ENCODE assay signal across 8 cellular contexts in the genomic region with DNA sequence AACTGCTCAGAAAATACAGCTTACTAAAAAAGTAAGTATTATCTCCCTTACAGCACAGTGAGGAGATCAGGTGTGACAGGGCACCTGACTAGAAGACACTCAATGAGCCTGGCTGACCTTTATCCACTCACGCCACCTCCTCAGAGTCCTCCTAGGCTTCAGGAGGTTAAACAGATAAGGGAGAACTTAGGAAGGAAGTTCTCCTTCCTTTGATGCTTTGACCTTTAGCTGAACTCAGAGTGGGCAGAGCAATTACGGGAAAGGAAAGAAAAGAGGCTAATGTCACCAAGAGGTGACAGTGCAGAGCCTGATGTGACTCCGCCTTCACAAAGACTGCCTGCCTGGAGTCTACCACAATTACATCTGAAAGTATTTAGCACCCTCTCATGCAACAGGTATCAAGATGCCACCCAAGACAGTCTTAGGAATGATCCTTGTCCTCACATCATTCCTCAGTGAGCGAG. TPM values are rescaled to one million over a fixed set of nuclear protein-coding genes. Genes with fewer than 3 reads are reported as not detected.
DNase-seq lines count a peak whose midpoint lies in the region; ATAC-seq and TF ChIP-seq lines count a peak whose summit lies in the region.

No MANE protein-coding gene starts in this region.

- peak overlapping the region; percentile 76 to 87 for H3K4me3 Mint-ChIP-seq in activated T-cell treated with anti-CD3 and anti-CD28 coated beads, Interleukin-2, amount 50 U/mL, for 72 hours

- H3K9me3 Mint-ChIP-seq in activated T-cell treated with anti-CD3 and anti-CD28 coated beads, Interleukin-2, amount 50 U/mL, for 72 hours, result no peaks in the 10 kb centered on the region

- peak; percentile 18 for DNase-seq in NOMO-1 treated with DMSO at 0.1 percent for 48 hours (lab: John Stamatoyannopoulos, UW; ENCODE audit: unreplicated experiment)
- DNase-seq in NOMO-1 treated with dmso at 0.1 percent for 144 hours (lab: John Stamatoyannopoulos, UW; ENCODE audit: unreplicated experiment), result no peak
- DNase-seq in activated T-cell treated with anti-CD3 and anti-CD28 coated beads, Interleukin-2, amount 50 U/mL, for 72 hours, result peak; percentile 32
- peak; percentile 40 for DNase-seq in stimulated activated CD8-positive, alpha-beta memory T cell treated with anti-CD3 and anti-CD28 coated beads, Interleukin-4, amount 100 ng/mL, for 48 hours
- DNase-seq in suprapubic skin (ENCODE audit: low spot score in 2 of 2), result no peak
- DNase-seq in NCI-H1417 (lab: John Stamatoyannopoulos, UW), result no peak
- DNase-seq in NCI-H526 treated with DMSO at 0.1 percent for 48 hours (lab: John Stamatoyannopoulos, UW), result no peak

- TF ChIP-seq EP300 in suprapubic skin (IDR thresholded peaks at IDR 0.05), result no peak

- H3K4me3 ChIP-seq in suprapubic skin, result no peak overlapping the region

- no peak for TF ChIP-seq CTCF in suprapubic skin (IDR thresholded peaks at IDR 0.05)

- 75% methylated on average over 4 of the region's 4 CpGs for WGBS in suprapubic skin

- peak; percentile 35 for ATAC-seq in HG03108 (IDR thresholded peaks at IDR 0.05; ENCODE audit: unreplicated experiment)
- peak; percentile 14 to 30 for ATAC-seq in activated T-cell treated with anti-CD3 and anti-CD28 coated beads, Interleukin-2, amount 50 U/mL, for 72 hours (replicated peaks in 1 of 2)

- no peak overlapping the region for H3K27ac ChIP-seq in suprapubic skin

- peaks cover 72% of the 10 kb centered on the region for H3K4me1 Mint-ChIP-seq in activated T-cell treated with anti-CD3 and anti-CD28 coated beads, Interleukin-2, amount 50 U/mL, for 72 hours (ENCODE audit: low read depth)

- H3K9me3 ChIP-seq in suprapubic skin, result no peaks in the 10 kb centered on the region

- H3K27me3 ChIP-seq in suprapubic skin, result no peaks in the 10 kb centered on the region

- no peaks in the 10 kb centered on the region for H3K27me3 Mint-ChIP-seq in activated T-cell treated with anti-CD3 and anti-CD28 coated beads, Interleukin-2, amount 50 U/mL, for 72 hours (ENCODE audit: low read depth)

- no peak for TF ChIP-seq POLR2A in suprapubic skin (IDR thresholded peaks at IDR 0.05)

- H3K4me1 ChIP-seq in suprapubic skin, result peaks cover 35% of the 10 kb centered on the region

- H3K27ac Mint-ChIP-seq in activated T-cell treated with anti-CD3 and anti-CD28 coated beads, Interleukin-2, amount 50 U/mL, for 72 hours, result peak overlapping the region; percentile 92

- peaks cover 0 to 2% of the 10 kb centered on the region in 2 donors for H3K36me3 Mint-ChIP-seq in activated T-cell treated with anti-CD3 and anti-CD28 coated beads, Interleukin-2, amount 50 U/mL, for 72 hours (ENCODE audit: insufficient read depth in 2 of 2)

- H3K36me3 ChIP-seq in suprapubic skin, result no peaks in the 10 kb centered on the region

RNA-seq across cellular contexts. Expression of a gene that starts 36.7 kb away (rescaled TPM):
- total RNA-seq in activated T-cell treated with anti-CD3 and anti-CD28 coated beads, Interleukin-2, amount 50 U/mL, for 72 hours, result 10 to 100 TPM; 25.2 to 26.6 TPM
- 10 to 100 TPM; 17.8 to 34.7 (median 29.9) TPM for total RNA-seq in suprapubic skin

Comparison
In these comparisons a context has a peak if more than half of its experiments do, and no peak if none do; other contexts are left out.
1. DNase-seq: peak in NOMO-1 treated with DMSO at 0.1 percent for 48 hours (single experiment), activated T-cell treated with anti-CD3 and anti-CD28 coated beads, Interleukin-2, amount 50 U/mL, for 72 hours (2 of 2) and stimulated activated CD8-positive, alpha-beta memory T cell treated with anti-CD3 and anti-CD28 coated beads, Interleukin-4, amount 100 ng/mL, for 48 hours (single experiment); none in NOMO-1 treated with dmso at 0.1 percent for 144 hours (single experiment), suprapubic skin (0 of 2), NCI-H1417 (0 of 3) and NCI-H526 treated with DMSO at 0.1 percent for 48 hours (single experiment).